Comparison of ENCODE assay signal across 17 cellular contexts in genomic region chr2:159706385-159706980, GRCh38. TPM values are rescaled to one million over a fixed set of nuclear protein-coding genes. Genes with fewer than 3 reads are reported as not detected.
DNase-seq lines count a peak whose midpoint lies in the region; ATAC-seq lines count a peak whose summit lies in the region.
"Had no signal": no experiment of that assay in that cellular context is flagged by ENCODE, and none has a peak within 500 bp of the region (broad histone marks: within the 10 kb centered on the region; RNA-seq: fewer than 3 reads in every experiment).

No MANE protein-coding gene starts in this region.

- H3K27ac Mint-ChIP-seq in effector memory CD8-positive, alpha-beta T cell = no peak overlapping the region
- H3K27ac Mint-ChIP-seq: dendritic cell treated with granulocyte-macrophage colony-stimulating factor and Interleukin-4, amounts not matched to agents 40 ng/mL and 50 ng/mL, for 4 days; progenitor cell of endocrine pancreas had no signal

- in situ Hi-C loops in ACHN (cut with HindIII; ENCODE audit: low pct_ligation_motif_present, low pct_unique_long_range_greater_than_20kb, low sequenced_read_pairs) (no loop called here), KBM-7 (cut with MboI; ENCODE audit: low pct_unique_long_range_greater_than_20kb, low sequenced_read_pairs) (no loop called here)

- peaks cover under 1 to 1% of the 10 kb centered on the region in 2 donors for H3K4me1 Mint-ChIP-seq in effector memory CD8-positive, alpha-beta T cell (ENCODE audit: low read depth in 2 of 2)

- H3K27me3 Mint-ChIP-seq in effector memory CD8-positive, alpha-beta T cell = no peaks in the 10 kb centered on the region
- H3K27me3 Mint-ChIP-seq: dendritic cell treated with granulocyte-macrophage colony-stimulating factor and Interleukin-4, amounts not matched to agents 40 ng/mL and 50 ng/mL, for 4 days; progenitor cell of endocrine pancreas had no signal

- H3K4me3 Mint-ChIP-seq in effector memory CD8-positive, alpha-beta T cell = no peak overlapping the region
- H3K4me3 Mint-ChIP-seq: dendritic cell treated with granulocyte-macrophage colony-stimulating factor and Interleukin-4, amounts not matched to agents 40 ng/mL and 50 ng/mL, for 4 days had no signal

- H3K36me3 Mint-ChIP-seq in effector memory CD8-positive, alpha-beta T cell (ENCODE audit: insufficient read depth) = no peaks in the 10 kb centered on the region

- peak; percentile 17 for DNase-seq in ACHN
- peak; percentile 14 for DNase-seq in KBM-7
- DNase-seq in amniotic epithelial cell (ENCODE audit: low read depth) = peak; percentile 60
- peak; percentile 20 for DNase-seq in left kidney (ENCODE audit: low read depth, low spot score)
- DNase-seq in occipital lobe (lab: John Stamatoyannopoulos, UW) = no peak
- DNase-seq in Ammon's horn (ENCODE audit: low spot score) = no peak
- DNase-seq in effector memory CD8-positive, alpha-beta T cell = no peak
- DNase-seq: activated T-cell treated with anti-CD3 and anti-CD28 coated beads, Interleukin-2, amount 50 U/mL, for 48 hours; amygdala; foreskin keratinocyte; MG63; thyroid gland had no signal

- no peaks in the 10 kb centered on the region for H3K9me3 Mint-ChIP-seq in effector memory CD8-positive, alpha-beta T cell
- H3K9me3 Mint-ChIP-seq: dendritic cell treated with granulocyte-macrophage colony-stimulating factor and Interleukin-4, amounts not matched to agents 40 ng/mL and 50 ng/mL, for 4 days had no signal

- no peak for ATAC-seq in effector memory CD8-positive, alpha-beta T cell (replicated peaks)
- no peak for ATAC-seq in HG02759 (IDR thresholded peaks at IDR 0.05; ENCODE audit: unreplicated experiment)
- ATAC-seq: foreskin keratinocyte, HCT116, Panc1 had no signal

RNA-seq across cellular contexts. Expression of gene MARCHF7, which starts 5.8 kb away (rescaled TPM):
- total RNA-seq in occipital lobe = 168 TPM

Comparison
In these comparisons a context has a peak if more than half of its experiments do, and no peak if none do; other contexts are left out.
1. DNase-seq: peak in ACHN (single experiment), KBM-7 (single experiment), amniotic epithelial cell (single experiment) and left kidney (single experiment); none in occipital lobe (single experiment), Ammon's horn (single experiment) and effector memory CD8-positive, alpha-beta T cell (0 of 3).